ENCODE assay signal across 11 cellular contexts in the genomic region with DNA sequence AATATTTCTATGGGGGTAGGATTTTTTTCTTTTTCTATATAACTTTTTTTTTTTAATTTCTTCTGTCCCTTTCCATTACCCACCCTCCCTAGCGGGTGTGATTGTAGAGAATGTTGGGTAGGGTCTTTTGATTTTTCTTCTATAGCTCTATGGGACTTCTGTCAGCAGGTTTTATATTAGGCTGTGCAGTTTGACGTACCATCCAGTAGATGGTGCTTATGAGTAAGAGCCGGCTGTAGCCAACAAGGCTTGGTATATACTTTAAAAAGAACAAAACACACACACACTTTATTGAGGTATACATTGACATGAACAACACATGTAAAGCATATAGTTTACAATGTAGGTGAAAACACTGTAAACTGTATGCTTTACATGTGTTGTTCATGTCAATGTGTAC.
A peak's percentile ranks its signal among the peaks of the same experiment; 100 is the strongest.
DNase-seq lines count a peak whose midpoint lies in the region; ATAC-seq and TF ChIP-seq lines count a peak whose summit lies in the region.
"Had no signal": no experiment of that assay in that cellular context is flagged by ENCODE, and none has a peak within 500 bp of the region (broad histone marks: within the 10 kb centered on the region; RNA-seq: fewer than 3 reads in every experiment).

No MANE protein-coding gene starts in this region.

- no peak for ATAC-seq in HG02763 (IDR thresholded peaks at IDR 0.05; ENCODE audit: unreplicated experiment)
- ATAC-seq in HG02840 (IDR thresholded peaks at IDR 0.05; ENCODE audit: low FRiP score, unreplicated experiment) = no peak
- no peak for ATAC-seq in left lobe of liver
- ATAC-seq: gastroesophageal sphincter had no signal

- no peak overlapping the region for H3K4me3 ChIP-seq in Jurkat, Clone E6-1 (ENCODE audit: low read length)
- H3K4me3 ChIP-seq in cardiac fibroblast (replicated peaks in 1 of 2; ENCODE audit: low read depth in 2 of 2, low read length in 2 of 2) = no peak overlapping the region
- H3K4me3 ChIP-seq: gastroesophageal sphincter had no signal

- peak; percentile 43 for TF ChIP-seq CTCF in cardiac fibroblast (IDR thresholded peaks at IDR 0.05; ENCODE audit: low read depth, low read length)

- DNase-seq in NCI-H82 (lab: John Stamatoyannopoulos, UW) (peak; percentile 49), NCI-H82 treated with DMSO at 0.1 percent for 48 hours (lab: John Stamatoyannopoulos, UW; ENCODE audit: unreplicated experiment) (no peak), cardiac fibroblast (ENCODE audit: low read depth in 2 of 2) (peak in 1 of 2 donors; percentile 7), pons (ENCODE audit: low spot score) (peak; percentile 3), left lobe of liver (ENCODE audit: low spot score) (no peak)
- peak; percentile 11 for DNase-seq in Jurkat, Clone E6-1 (ENCODE audit: low read depth, low spot score)
- DNase-seq: central memory CD4-positive, alpha-beta T cell; NCI-H2227 treated with DMSO at 0.1 percent for 48 hours had no signal

Comparison
In these comparisons a context has a peak if more than half of its experiments do, and no peak if none do; other contexts are left out.
1. DNase-seq: peak in NCI-H82 (single experiment), Jurkat, Clone E6-1 (single experiment) and pons (single experiment); none in NCI-H82 treated with DMSO at 0.1 percent for 48 hours (single experiment) and left lobe of liver (single experiment).